In the genomic region with DNA sequence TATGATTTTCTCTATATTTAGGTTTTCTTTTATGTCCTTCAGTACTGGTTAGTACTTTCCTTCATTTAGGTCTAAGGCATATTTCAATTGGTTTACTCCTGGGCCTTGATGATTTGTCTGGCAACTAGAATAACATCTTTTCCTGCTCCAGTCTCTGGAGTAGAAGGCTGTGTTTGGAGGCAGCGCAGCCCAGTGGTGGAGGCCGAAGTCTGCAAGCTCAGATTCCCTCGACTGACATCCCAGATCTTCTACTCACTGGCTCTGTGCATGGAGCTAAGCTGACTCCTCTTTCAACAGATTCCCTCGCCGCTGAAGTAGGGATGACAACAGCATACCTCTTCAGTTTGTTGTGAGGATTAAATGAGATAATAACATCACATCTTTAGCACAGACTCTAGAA, we compare ENCODE assay signal across 1 cellular context.
TF ChIP-seq lines count a peak whose summit lies in the region.

No MANE protein-coding gene starts in this region.

TF ChIP-seq in HepG2, 621 proteins besides CTCF, POLR2A, EP300 and RAD21 (continued from another document and continues in another):
- TF ChIP-seq, protein P1, sequence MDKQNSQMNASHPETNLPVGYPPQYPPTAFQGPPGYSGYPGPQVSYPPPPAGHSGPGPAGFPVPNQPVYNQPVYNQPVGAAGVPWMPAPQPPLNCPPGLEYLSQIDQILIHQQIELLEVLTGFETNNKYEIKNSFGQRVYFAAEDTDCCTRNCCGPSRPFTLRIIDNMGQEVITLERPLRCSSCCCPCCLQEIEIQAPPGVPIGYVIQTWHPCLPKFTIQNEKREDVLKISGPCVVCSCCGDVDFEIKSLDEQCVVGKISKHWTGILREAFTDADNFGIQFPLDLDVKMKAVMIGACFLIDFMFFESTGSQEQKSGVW (CRISPR knock-in tag; IDR thresholded peaks at IDR 0.05; ENCODE audit: borderline replicate concordance): no peak
- TF ChIP-seq ZMYM2 (CRISPR knock-in tag; IDR thresholded peaks at IDR 0.05): no peak
- no peak for TF ChIP-seq NFKB2 (CRISPR knock-in tag; IDR thresholded peaks at IDR 0.05; ENCODE audit: borderline replicate concordance)
- TF ChIP-seq ZNF713 (CRISPR knock-in tag; IDR thresholded peaks at IDR 0.05): no peak
- no peak for TF ChIP-seq ZNF253 (CRISPR knock-in tag; IDR thresholded peaks at IDR 0.05; ENCODE audit: borderline replicate concordance)
- TF ChIP-seq ATF3 (CRISPR knock-in tag; IDR thresholded peaks at IDR 0.05): no peak
- TF ChIP-seq TBL1XR1 (IDR thresholded peaks at IDR 0.05; ENCODE audit: borderline replicate concordance, low read length, partially characterized antibody): no peak
- peak; percentile 46; the same call in 1 of the 2 replicates for TF ChIP-seq ZMYM4 (CRISPR knock-in tag; IDR thresholded peaks at IDR 0.05)
- no peak for TF ChIP-seq TBP (CRISPR knock-in tag; IDR thresholded peaks at IDR 0.05)
- TF ChIP-seq ELF3 (CRISPR knock-in tag; IDR thresholded peaks at IDR 0.05): peak; percentile 57; the same call in 1 of the 2 replicates
- TF ChIP-seq, protein P2, sequence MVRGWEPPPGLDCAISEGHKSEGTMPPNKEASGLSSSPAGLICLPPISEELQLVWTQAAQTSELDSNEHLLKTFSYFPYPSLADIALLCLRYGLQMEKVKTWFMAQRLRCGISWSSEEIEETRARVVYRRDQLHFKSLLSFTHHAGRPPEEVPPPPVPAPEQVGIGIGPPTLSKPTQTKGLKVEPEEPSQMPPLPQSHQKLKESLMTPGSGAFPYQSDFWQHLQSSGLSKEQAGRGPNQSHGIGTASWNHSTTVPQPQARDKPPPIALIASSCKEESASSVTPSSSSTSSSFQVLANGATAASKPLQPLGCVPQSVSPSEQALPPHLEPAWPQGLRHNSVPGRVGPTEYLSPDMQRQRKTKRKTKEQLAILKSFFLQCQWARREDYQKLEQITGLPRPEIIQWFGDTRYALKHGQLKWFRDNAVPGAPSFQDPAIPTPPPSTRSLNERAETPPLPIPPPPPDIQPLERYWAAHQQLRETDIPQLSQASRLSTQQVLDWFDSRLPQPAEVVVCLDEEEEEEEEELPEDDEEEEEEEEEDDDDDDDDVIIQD (CRISPR knock-in tag; IDR thresholded peaks at IDR 0.05; ENCODE audit: low read depth): 0 out of 2 replicates have a peak, but pooled peaks have one; percentile 41
- no peak for TF ChIP-seq ZNF672 (CRISPR knock-in tag; IDR thresholded peaks at IDR 0.05)
- no peak for TF ChIP-seq RXRA (CRISPR knock-in tag; IDR thresholded peaks at IDR 0.05)
- TF ChIP-seq TEAD3 (CRISPR knock-in tag; optimal IDR thresholded peaks at IDR 0.05; ENCODE audit: borderline replicate concordance): peak; percentile 37
- peak; percentile 93 for TF ChIP-seq STAG1 (CRISPR knock-in tag; IDR thresholded peaks at IDR 0.05)
- TF ChIP-seq ZNF263 (CRISPR knock-in tag; IDR thresholded peaks at IDR 0.05): no peak
- no peak for TF ChIP-seq ZNF572 (CRISPR knock-in tag; IDR thresholded peaks at IDR 0.05)
- TF ChIP-seq POLR2AphosphoS2 (IDR thresholded peaks at IDR 0.05; ENCODE audit: low read depth, low read length): no peak
- TF ChIP-seq RBM22 (optimal IDR thresholded peaks at IDR 0.05; ENCODE audit: low read length): no peak
- TF ChIP-seq RFX3 (CRISPR knock-in tag; IDR thresholded peaks at IDR 0.05): no peak
- TF ChIP-seq ZXDC (CRISPR knock-in tag; IDR thresholded peaks at IDR 0.05): no peak
- TF ChIP-seq ATM (IDR thresholded peaks at IDR 0.05; ENCODE audit: borderline replicate concordance): no peak
- peak; percentile 41; the same call in 1 of the 2 replicates for TF ChIP-seq SALL1 (CRISPR knock-in tag; IDR thresholded peaks at IDR 0.05)
- TF ChIP-seq ZNF605 (CRISPR knock-in tag; IDR thresholded peaks at IDR 0.05): no peak
- TF ChIP-seq HMGXB4 (CRISPR knock-in tag; IDR thresholded peaks at IDR 0.05; ENCODE audit: borderline replicate concordance in 1 of 2, low read depth in 1 of 2): peak in 1 of 2 experiments; percentile 26; a peak in 1 of 4 replicates
- 0 out of 2 replicates have a peak, but pooled peaks have one; percentile 30 for TF ChIP-seq MIER3 (CRISPR knock-in tag; IDR thresholded peaks at IDR 0.05; ENCODE audit: borderline replicate concordance)
- no peak for TF ChIP-seq MTA1 (CRISPR knock-in tag; IDR thresholded peaks at IDR 0.05; ENCODE audit: borderline replicate concordance)
- TF ChIP-seq, protein P3, sequence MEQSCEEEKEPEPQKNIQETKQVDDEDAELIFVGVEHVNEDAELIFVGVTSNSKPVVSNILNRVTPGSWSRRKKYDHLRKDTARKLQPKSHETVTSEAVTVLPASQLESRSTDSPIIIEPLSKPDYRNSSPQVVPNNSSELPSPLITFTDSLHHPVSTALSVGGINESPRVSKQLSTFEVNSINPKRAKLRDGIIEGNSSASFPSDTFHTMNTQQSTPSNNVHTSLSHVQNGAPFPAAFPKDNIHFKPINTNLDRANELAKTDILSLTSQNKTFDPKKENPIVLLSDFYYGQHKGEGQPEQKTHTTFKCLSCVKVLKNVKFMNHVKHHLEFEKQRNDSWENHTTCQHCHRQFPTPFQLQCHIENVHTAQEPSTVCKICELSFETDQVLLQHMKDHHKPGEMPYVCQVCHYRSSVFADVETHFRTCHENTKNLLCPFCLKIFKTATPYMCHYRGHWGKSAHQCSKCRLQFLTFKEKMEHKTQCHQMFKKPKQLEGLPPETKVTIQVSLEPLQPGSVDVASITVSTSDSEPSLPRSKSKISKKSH (CRISPR knock-in tag; IDR thresholded peaks at IDR 0.05; ENCODE audit: borderline replicate concordance): no peak
- TF ChIP-seq RFX5 (IDR thresholded peaks at IDR 0.05; ENCODE audit: low read depth, low read length): no peak
- TF ChIP-seq ERF (CRISPR knock-in tag; IDR thresholded peaks at IDR 0.05): 0 out of 2 replicates have a peak, but pooled peaks have one; percentile 23
- no peak for TF ChIP-seq ZNF646 (CRISPR knock-in tag; IDR thresholded peaks at IDR 0.05)
- peak; percentile 42; the same call in 1 of the 2 replicates for TF ChIP-seq KDM2A (CRISPR knock-in tag; IDR thresholded peaks at IDR 0.05; ENCODE audit: borderline replicate concordance, low read depth)
- TF ChIP-seq, protein P4, sequence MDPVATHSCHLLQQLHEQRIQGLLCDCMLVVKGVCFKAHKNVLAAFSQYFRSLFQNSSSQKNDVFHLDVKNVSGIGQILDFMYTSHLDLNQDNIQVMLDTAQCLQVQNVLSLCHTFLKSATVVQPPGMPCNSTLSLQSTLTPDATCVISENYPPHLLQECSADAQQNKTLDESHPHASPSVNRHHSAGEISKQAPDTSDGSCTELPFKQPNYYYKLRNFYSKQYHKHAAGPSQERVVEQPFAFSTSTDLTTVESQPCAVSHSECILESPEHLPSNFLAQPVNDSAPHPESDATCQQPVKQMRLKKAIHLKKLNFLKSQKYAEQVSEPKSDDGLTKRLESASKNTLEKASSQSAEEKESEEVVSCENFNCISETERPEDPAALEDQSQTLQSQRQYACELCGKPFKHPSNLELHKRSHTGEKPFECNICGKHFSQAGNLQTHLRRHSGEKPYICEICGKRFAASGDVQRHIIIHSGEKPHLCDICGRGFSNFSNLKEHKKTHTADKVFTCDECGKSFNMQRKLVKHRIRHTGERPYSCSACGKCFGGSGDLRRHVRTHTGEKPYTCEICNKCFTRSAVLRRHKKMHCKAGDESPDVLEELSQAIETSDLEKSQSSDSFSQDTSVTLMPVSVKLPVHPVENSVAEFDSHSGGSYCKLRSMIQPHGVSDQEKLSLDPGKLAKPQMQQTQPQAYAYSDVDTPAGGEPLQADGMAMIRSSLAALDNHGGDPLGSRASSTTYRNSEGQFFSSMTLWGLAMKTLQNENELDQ (CRISPR knock-in tag; IDR thresholded peaks at IDR 0.05; ENCODE audit: borderline replicate concordance): no peak
